ENCODE assay signal across 8 cellular contexts in the genomic region with DNA sequence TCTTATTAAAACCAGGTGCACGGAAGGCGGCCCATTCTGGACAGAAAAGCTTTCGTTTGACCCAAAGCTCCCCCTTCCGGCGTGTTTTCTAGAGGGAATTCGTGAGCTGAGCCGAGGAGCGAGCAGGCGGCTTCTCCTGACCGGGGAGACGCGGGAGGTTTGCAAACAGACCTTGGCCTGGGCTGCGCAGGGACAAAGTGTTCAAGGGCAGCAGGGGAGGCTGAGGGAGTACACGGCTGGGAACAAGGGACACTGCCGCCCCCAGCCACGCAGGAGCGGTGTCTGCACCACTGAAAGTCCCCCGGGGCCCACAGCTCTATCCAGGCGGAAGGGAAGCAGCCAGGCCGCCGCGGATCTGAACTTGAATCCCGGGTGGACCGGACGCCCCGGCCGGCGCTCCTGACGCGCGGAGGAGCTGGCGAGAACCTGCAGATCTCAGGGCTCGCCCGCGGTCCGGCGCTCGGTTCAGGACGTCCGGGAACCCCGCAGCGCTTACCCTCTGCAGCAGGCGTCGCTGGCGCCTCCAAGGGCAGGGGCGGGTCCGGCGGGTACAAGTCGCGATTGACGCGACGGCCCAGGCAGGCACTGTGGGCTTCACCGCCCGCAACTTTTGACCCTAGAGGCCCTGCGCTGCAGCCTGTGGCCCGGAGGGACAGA.
A peak's percentile ranks its signal among the peaks of the same experiment; 100 is the strongest.
DNase-seq lines count a peak whose midpoint lies in the region; ATAC-seq, FAIRE-seq and TF ChIP-seq lines count a peak whose summit lies in the region.

No MANE protein-coding gene starts in this region.

- H2BK120ac ChIP-seq in mesendoderm (ENCODE audit: low read depth, low read length), result no peak overlapping the region

- CTCF ChIA-PET in activated CD4-positive, alpha-beta T cell treated with anti-CD3 and anti-CD28 coated beads, Interleukin-2, amount 10 ng/mL, durations not matched to agents 7 days and 5 days (lab: Charles Lee), result interaction anchor here (1.0 to 1.2 kb wide), 2 partner anchors 10 to 97 kb away, joined by 3 read pairs; no protein-coding TSS in a partner anchor
- CTCF ChIA-PET in endothelial cell of umbilical vein (lab: Charles Lee), result interaction anchor here (0.6 to 5.2 kb wide), 12 partner anchors 9 to 898 kb away, joined by 3 to 60 read pairs (median 4); no protein-coding TSS in a partner anchor

- H3K9me1 ChIP-seq in endothelial cell of umbilical vein (replicated peaks; ENCODE audit: control insufficient read depth, extremely low read depth, insufficient read depth, low read length), result no peaks in the 10 kb centered on the region

- H3K36me3 Mint-ChIP-seq in activated CD4-positive, alpha-beta T cell treated with anti-CD3 and anti-CD28 coated beads, Interleukin-2, amount 10 ng/mL, durations not matched to agents 7 days and 5 days (ENCODE audit: low read depth), result no peaks in the 10 kb centered on the region
- H3K36me3 Mint-ChIP-seq in stimulated activated naive B cell treated with anti-CD40 and anti-IgM and Interleukin-4, amounts not matched to agents 10 μg/mL and 1 μg/mL and 100 μg/mL, for 72 hours, result peaks cover 3 to 4% of the 10 kb centered on the region in 2 donors

- H3K27ac ChIP-seq in endothelial cell of umbilical vein (ENCODE audit: insufficient read depth, low read depth, low read length) (no peak overlapping the region), mesendoderm (ENCODE audit: low read depth, low read length) (no peak overlapping the region)

- intact Hi-C loops in endothelial cell of umbilical vein (cut with micrococcal nuclease), result no loop called here

- H3K4me1 Mint-ChIP-seq in activated CD4-positive, alpha-beta T cell treated with anti-CD3 and anti-CD28 coated beads, Interleukin-2, amount 10 ng/mL, durations not matched to agents 7 days and 5 days, result peaks cover 13% of the 10 kb centered on the region
- peaks cover 9 to 16% of the 10 kb centered on the region in 2 donors for H3K4me1 Mint-ChIP-seq in stimulated activated naive B cell treated with anti-CD40 and anti-IgM and Interleukin-4, amounts not matched to agents 10 μg/mL and 1 μg/mL and 100 μg/mL, for 72 hours

- no peak overlapping the region for H2BK15ac ChIP-seq in mesendoderm (replicated peaks; ENCODE audit: low read depth)

- H3K27me3 Mint-ChIP-seq in activated CD4-positive, alpha-beta T cell treated with anti-CD3 and anti-CD28 coated beads, Interleukin-2, amount 10 ng/mL, durations not matched to agents 7 days and 5 days, result peaks cover 35% of the 10 kb centered on the region
- peaks cover 47 to 54% of the 10 kb centered on the region in 2 donors for H3K27me3 Mint-ChIP-seq in stimulated activated naive B cell treated with anti-CD40 and anti-IgM and Interleukin-4, amounts not matched to agents 10 μg/mL and 1 μg/mL and 100 μg/mL, for 72 hours

- H4K8ac ChIP-seq in mesendoderm (ENCODE audit: low read depth, low read length), result no peak overlapping the region

- no peak overlapping the region for H3K18ac ChIP-seq in mesendoderm (ENCODE audit: low read length)

- no peaks in the 10 kb centered on the region for H3K79me2 ChIP-seq in endothelial cell of umbilical vein (ENCODE audit: control insufficient read depth, insufficient read depth, low read length)
- H3K79me2 ChIP-seq in mesendoderm (ENCODE audit: control insufficient read depth, insufficient read depth, low read length), result no peaks in the 10 kb centered on the region

- H3K4me2 ChIP-seq in endothelial cell of umbilical vein (ENCODE audit: insufficient read depth, low read length) (peak overlapping the region; percentile 20), mesendoderm (ENCODE audit: low read length) (peak overlapping the region; percentile 91)

- TF ChIP-seq POLR2A in endothelial cell of umbilical vein (IDR thresholded peaks at IDR 0.05; ENCODE audit: low read depth, low read length), result no peak

- no peaks in the 10 kb centered on the region for H3K79me1 ChIP-seq in mesendoderm (ENCODE audit: low read length)

- H3K27me3 ChIP-seq in endothelial cell of umbilical vein (ENCODE audit: control insufficient read depth in 2 of 2, insufficient read depth in 2 of 2, low read length in 2 of 2), result peaks cover 0 to 8% of the 10 kb centered on the region in 2 experiments
- no peaks in the 10 kb centered on the region for H3K27me3 ChIP-seq in mesendoderm (ENCODE audit: insufficient read depth, low read length, poor library complexity)

- BruUV-seq in endothelial cell of umbilical vein (replicated peaks; lab: Mats Ljungman, UMichigan), result no TSS peak

- peak overlapping the region in 2 of 3 experiments; percentile 2 to 21 for H3K4me3 ChIP-seq in endothelial cell of umbilical vein (replicated peaks in 1 of 3; ENCODE audit: insufficient read depth in 1 of 3, low read depth in 1 of 3, low read length in 3 of 3)
- peak overlapping the region; percentile 3 for H3K4me3 ChIP-seq in mesendoderm (ENCODE audit: low read length)

- no peak overlapping the region for H4K5ac ChIP-seq in mesendoderm (ENCODE audit: low read length)

- H3K56ac ChIP-seq in mesendoderm (ENCODE audit: low read length), result peak overlapping the region; percentile 90

- peak; percentile 74 for FAIRE-seq in endothelial cell of umbilical vein (lab: Jason Lieb, UNC)

- DNase-seq in NCI-H524 (lab: John Stamatoyannopoulos, UW) (peak; percentile 48 to 68), NCI-H524 treated with DMSO at 0.1 percent for 48 hours (lab: John Stamatoyannopoulos, UW) (no peak), endothelial cell of umbilical vein (ENCODE audit: low read depth, low spot score) (peak; percentile 28), mesendoderm (peak; percentile 81), NCI-H446 (lab: John Stamatoyannopoulos, UW) (no peak)
- peak; percentile 22 for DNase-seq in activated CD4-positive, alpha-beta T cell treated with anti-CD3 and anti-CD28 coated beads, Interleukin-2, amount 10 ng/mL, durations not matched to agents 7 days and 5 days
- DNase-seq in stimulated activated naive B cell treated with anti-CD40 and anti-IgM and Interleukin-4, amounts not matched to agents 10 μg/mL and 1 μg/mL and 100 μg/mL, for 72 hours, result peak; percentile 21

- POLR2A ChIA-PET in activated CD4-positive, alpha-beta T cell treated with anti-CD3 and anti-CD28 coated beads, Interleukin-2, amount 10 ng/mL, durations not matched to agents 7 days and 5 days (lab: Charles Lee), result no interaction called here
- POLR2A ChIA-PET in endothelial cell of umbilical vein (lab: Charles Lee), result no interaction called here

- peak in 1 of 2 donors; percentile 20 for TF ChIP-seq CTCF in endothelial cell of umbilical vein (IDR thresholded peaks at IDR 0.05; ENCODE audit: extremely low read depth in 1 of 2, insufficient read depth in 1 of 2, low read depth in 1 of 2, low read length in 2 of 2)

- H2BK5ac ChIP-seq in mesendoderm (ENCODE audit: low read length), result no peak overlapping the region

- H3K23ac ChIP-seq in mesendoderm (ENCODE audit: low read length), result no peak overlapping the region

- no peak overlapping the region for H3K9ac ChIP-seq in endothelial cell of umbilical vein (replicated peaks; ENCODE audit: extremely low read depth, insufficient read depth, low read length)
- H3K9ac ChIP-seq in mesendoderm (ENCODE audit: low read length), result peak overlapping the region; percentile 53

- no peaks in the 10 kb centered on the region for H3K4me1 ChIP-seq in endothelial cell of umbilical vein (ENCODE audit: control insufficient read depth, extremely low read depth, insufficient read depth, low read length)
- H3K4me1 ChIP-seq in mesendoderm (ENCODE audit: control insufficient read depth, low read depth, low read length), result peaks cover 2% of the 10 kb centered on the region

- no peaks in the 10 kb centered on the region for H3K36me3 ChIP-seq in endothelial cell of umbilical vein (ENCODE audit: control insufficient read depth in 2 of 2, extremely low read depth in 1 of 2, insufficient read depth in 2 of 2, low read length in 2 of 2)
- no peaks in the 10 kb centered on the region for H3K36me3 ChIP-seq in mesendoderm (ENCODE audit: control insufficient read depth, insufficient read depth, low read length)

- no CpG with 5 or more reads among the region's 57 CpGs for WGBS in mesendoderm (ENCODE audit: extremely low coverage, insufficient coverage, low lambda C conversion rate)

- peak; percentile 68 to 72 for ATAC-seq in stimulated activated naive B cell treated with anti-CD40 and anti-IgM and Interleukin-4, amounts not matched to agents 10 μg/mL and 1 μg/mL and 100 μg/mL, for 72 hours (replicated peaks)
- ATAC-seq in HG03175 (IDR thresholded peaks at IDR 0.05; ENCODE audit: unreplicated experiment), result no peak

- no peak overlapping the region for H3K27ac Mint-ChIP-seq in activated CD4-positive, alpha-beta T cell treated with anti-CD3 and anti-CD28 coated beads, Interleukin-2, amount 10 ng/mL, durations not matched to agents 7 days and 5 days
- H3K27ac Mint-ChIP-seq in stimulated activated naive B cell treated with anti-CD40 and anti-IgM and Interleukin-4, amounts not matched to agents 10 μg/mL and 1 μg/mL and 100 μg/mL, for 72 hours, result peak overlapping the region; percentile 31

- no peaks in the 10 kb centered on the region for H3K9me3 ChIP-seq in endothelial cell of umbilical vein (replicated peaks; ENCODE audit: control insufficient read depth, insufficient read depth, low read length)

- H3K4me3 Mint-ChIP-seq in activated CD4-positive, alpha-beta T cell treated with anti-CD3 and anti-CD28 coated beads, Interleukin-2, amount 10 ng/mL, durations not matched to agents 7 days and 5 days, result peak overlapping the region; percentile 36
- peak overlapping the region; percentile 77 to 80 for H3K4me3 Mint-ChIP-seq in stimulated activated naive B cell treated with anti-CD40 and anti-IgM and Interleukin-4, amounts not matched to agents 10 μg/mL and 1 μg/mL and 100 μg/mL, for 72 hours

- dilution Hi-C loops in endothelial cell of umbilical vein (cut with MboI; ENCODE audit: extremely low pct_ligation_motif_present, low sequenced_read_pairs), result no loop called here

- H3K4ac ChIP-seq in mesendoderm (ENCODE audit: low read depth, low read length), result no peak overlapping the region

- H3K9me3 Mint-ChIP-seq in activated CD4-positive, alpha-beta T cell treated with anti-CD3 and anti-CD28 coated beads, Interleukin-2, amount 10 ng/mL, durations not matched to agents 7 days and 5 days, result peaks cover 4% of the 10 kb centered on the region
- H3K9me3 Mint-ChIP-seq in stimulated activated naive B cell treated with anti-CD40 and anti-IgM and Interleukin-4, amounts not matched to agents 10 μg/mL and 1 μg/mL and 100 μg/mL, for 72 hours, result peaks cover 4 to 5% of the 10 kb centered on the region in 2 donors

- H4K20me1 ChIP-seq in endothelial cell of umbilical vein (replicated peaks; ENCODE audit: control insufficient read depth, extremely low read depth, insufficient read depth, low read length), result no peaks in the 10 kb centered on the region

- H2AFZ ChIP-seq in endothelial cell of umbilical vein (ENCODE audit: low read depth, low read length), result peak overlapping the region; percentile 33

- no peak overlapping the region for H2AK5ac ChIP-seq in mesendoderm (ENCODE audit: low read length)

TF ChIP-seq in endothelial cell of umbilical vein, 7 proteins besides CTCF, POLR2A, EP300 and RAD21 (continues in another document):
- TF ChIP-seq, protein P1, sequence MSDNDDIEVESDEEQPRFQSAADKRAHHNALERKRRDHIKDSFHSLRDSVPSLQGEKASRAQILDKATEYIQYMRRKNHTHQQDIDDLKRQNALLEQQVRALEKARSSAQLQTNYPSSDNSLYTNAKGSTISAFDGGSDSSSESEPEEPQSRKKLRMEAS (IDR thresholded peaks at IDR 0.05; ENCODE audit: insufficient read depth, insufficient read length), result no peak
- TF ChIP-seq EZH2 (IDR thresholded peaks at IDR 0.05; ENCODE audit: borderline replicate concordance, low read depth, low read length, severe bottlenecking), result peak; percentile 70

Comparison
In these comparisons a context has a peak if more than half of its experiments do, and no peak if none do; other contexts are left out.
1. DNase-seq: peak in NCI-H524 (2 of 2), activated CD4-positive, alpha-beta T cell treated with anti-CD3 and anti-CD28 coated beads, Interleukin-2, amount 10 ng/mL, durations not matched to agents 7 days and 5 days (single experiment), endothelial cell of umbilical vein (single experiment), mesendoderm (single experiment) and stimulated activated naive B cell treated with anti-CD40 and anti-IgM and Interleukin-4, amounts not matched to agents 10 μg/mL and 1 μg/mL and 100 μg/mL, for 72 hours (single experiment); none in NCI-H524 treated with DMSO at 0.1 percent for 48 hours (single experiment) and NCI-H446 (0 of 2).